In the genomic region with DNA sequence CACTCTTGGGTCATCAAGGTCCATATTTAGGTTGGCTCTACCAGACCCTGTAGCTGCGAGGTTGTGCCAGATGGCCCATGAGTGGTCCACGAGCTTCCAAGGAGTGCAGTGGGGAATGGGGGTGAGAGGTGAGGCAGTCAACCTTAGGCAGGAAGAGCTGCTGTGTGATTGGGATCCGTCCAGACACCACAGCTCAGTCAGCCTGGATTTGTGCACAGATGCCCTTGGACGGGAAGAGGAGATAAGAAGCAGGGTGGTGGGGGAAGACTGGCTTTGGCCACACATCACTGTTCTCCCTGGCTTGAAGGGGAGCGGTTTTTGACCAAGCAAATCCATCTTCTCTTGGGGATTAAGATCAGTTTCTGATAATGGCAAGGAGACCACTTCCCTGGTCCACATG, we compare ENCODE assay signal across 8 cellular contexts.
"Had no signal": no experiment of that assay in that cellular context is flagged by ENCODE, and none has a peak within 500 bp of the region (broad histone marks: within the 10 kb centered on the region; RNA-seq: fewer than 3 reads in every experiment).

No MANE protein-coding gene starts in this region.

- H3K9ac ChIP-seq: KMS-11 had no signal

- H3K4me1 Mint-ChIP-seq: IgD-negative memory B cell had no signal

- H3K4me2 ChIP-seq: GM23338, KMS-11 had no signal

- H3K4me3 Mint-ChIP-seq: GM23338, IgD-negative memory B cell had no signal

- H3K36me3 Mint-ChIP-seq: IgD-negative memory B cell had no signal

- H3K4me3 ChIP-seq: GM23338 had no signal

- H3K27ac Mint-ChIP-seq: GM23338, IgD-negative memory B cell had no signal

- ATAC-seq: GM23338, HepG2 had no signal

- H3K9me3 Mint-ChIP-seq: GM23338 had no signal

- DNase-seq: H9, HCEC 1CT, KBM-7 had no signal

- H3K27ac ChIP-seq: HL-60, KMS-11 had no signal

- H2AFZ ChIP-seq: GM23338 had no signal
